ENCODE assay signal across 21 cellular contexts in genomic region chr13:110345266-110345665, GRCh38. TPM values are rescaled to one million over a fixed set of nuclear protein-coding genes. Genes with fewer than 3 reads are reported as not detected.
"Had no signal": no experiment of that assay in that cellular context is flagged by ENCODE, and none has a peak within 500 bp of the region (broad histone marks: within the 10 kb centered on the region; RNA-seq: fewer than 3 reads in every experiment).

No MANE protein-coding gene starts in this region.

- H3K9me3 Mint-ChIP-seq: activated naive CD4-positive, alpha-beta T cell treated with anti-CD3 and anti-CD28 coated beads for 36 hours; activated naive CD8-positive, alpha-beta T cell treated with anti-CD3 and anti-CD28 coated beads, Interleukin-2, amount 50 U/mL, for 24 hours; activated T-helper 2 cell treated with anti-CD3 and anti-CD28 coated beads, Interferon-gamma antibody, Interleukin-2, Interleukin-4, amounts not matched to agents 10 μg/mL and 5 μg/mL and 100 μg/mL, durations not matched to agents 14 hours and 24 hours and 36 hours; immature natural killer cell had no signal

- H3K4me3 ChIP-seq: heart left ventricle, prostate gland, right lobe of liver, SK-N-MC, tibial nerve had no signal

- H3K27me3 ChIP-seq: heart left ventricle, right lobe of liver, tibial nerve had no signal

- H3K9me3 ChIP-seq: heart left ventricle, prostate gland, right lobe of liver, tibial nerve had no signal

- H3K27ac ChIP-seq: right lobe of liver, SK-N-MC had no signal

- H3K36me3 Mint-ChIP-seq: immature natural killer cell had no signal

- H3K4me1 ChIP-seq: right lobe of liver had no signal

- H3K36me3 ChIP-seq: heart left ventricle, prostate gland, right lobe of liver, tibial nerve had no signal

- H3K4me3 Mint-ChIP-seq: activated naive CD4-positive, alpha-beta T cell treated with anti-CD3 and anti-CD28 coated beads for 36 hours; activated naive CD8-positive, alpha-beta T cell treated with anti-CD3 and anti-CD28 coated beads, Interleukin-2, amount 50 U/mL, for 24 hours; immature natural killer cell; nephron had no signal

- ATAC-seq: activated naive CD8-positive, alpha-beta T cell treated with anti-CD3 and anti-CD28 coated beads, Interleukin-2, amount 50 U/mL, for 24 hours; heart left ventricle; right lobe of liver had no signal

- DNase-seq: activated CD4-positive, alpha-beta T cell treated with anti-CD3 and anti-CD28 coated beads, Interleukin-2, amount 50 U/mL, for 4 hours; activated CD4-positive, CD25-positive, alpha-beta regulatory T cell treated with anti-CD3 and anti-CD28 coated beads, Interleukin-2, amount 50 U/mL, for 72 hours; activated naive CD4-positive, alpha-beta T cell treated with anti-CD3 and anti-CD28 coated beads for 36 hours; activated naive CD8-positive, alpha-beta T cell treated with anti-CD3 and anti-CD28 coated beads, Interleukin-2, amount 50 U/mL, for 24 hours; activated T-cell treated with anti-CD3 and anti-CD28 coated beads, Interleukin-2, amount 50 U/mL, for 1 hour; caudate nucleus; cortex of kidney; effector CD8-positive, alpha-beta T cell; foreskin melanocyte; heart left ventricle; immature natural killer cell; mesendoderm; occipital lobe; right lobe of liver; stimulated activated CD4-positive, alpha-beta T cell treated with anti-CD3 and anti-CD28 coated beads, Interleukin-1b, Interleukin-23, amount 100 ng/mL, for 48 hours; T-helper 1 cell had no signal

- H3K27ac Mint-ChIP-seq: activated naive CD4-positive, alpha-beta T cell treated with anti-CD3 and anti-CD28 coated beads for 36 hours; activated naive CD8-positive, alpha-beta T cell treated with anti-CD3 and anti-CD28 coated beads, Interleukin-2, amount 50 U/mL, for 24 hours; activated T-helper 2 cell treated with anti-CD3 and anti-CD28 coated beads, Interferon-gamma antibody, Interleukin-2, Interleukin-4, amounts not matched to agents 10 μg/mL and 5 μg/mL and 100 μg/mL, durations not matched to agents 14 hours and 24 hours and 36 hours; immature natural killer cell; nephron had no signal

RNA-seq across cellular contexts. Expression of gene COL4A2, which starts 38.2 kb away (rescaled TPM):
- total RNA-seq: activated naive CD4-positive, alpha-beta T cell treated with anti-CD3 and anti-CD28 coated beads for 36 hours; activated T-helper 2 cell treated with anti-CD3 and anti-CD28 coated beads, Interferon-gamma antibody, Interleukin-2, Interleukin-4, amounts not matched to agents 10 μg/mL and 5 μg/mL and 100 μg/mL, durations not matched to agents 14 hours and 24 hours and 36 hours had no signal
- polyA plus RNA-seq: immature natural killer cell had no signal

RNA-seq across cellular contexts. Expression of gene COL4A1, which starts 38.3 kb away (rescaled TPM):
- total RNA-seq: activated T-helper 2 cell treated with anti-CD3 and anti-CD28 coated beads, Interferon-gamma antibody, Interleukin-2, Interleukin-4, amounts not matched to agents 10 μg/mL and 5 μg/mL and 100 μg/mL, durations not matched to agents 14 hours and 24 hours and 36 hours had no signal
- polyA plus RNA-seq: immature natural killer cell had no signal
